16 cellular contexts compared by ENCODE assay signal in the genomic region with DNA sequence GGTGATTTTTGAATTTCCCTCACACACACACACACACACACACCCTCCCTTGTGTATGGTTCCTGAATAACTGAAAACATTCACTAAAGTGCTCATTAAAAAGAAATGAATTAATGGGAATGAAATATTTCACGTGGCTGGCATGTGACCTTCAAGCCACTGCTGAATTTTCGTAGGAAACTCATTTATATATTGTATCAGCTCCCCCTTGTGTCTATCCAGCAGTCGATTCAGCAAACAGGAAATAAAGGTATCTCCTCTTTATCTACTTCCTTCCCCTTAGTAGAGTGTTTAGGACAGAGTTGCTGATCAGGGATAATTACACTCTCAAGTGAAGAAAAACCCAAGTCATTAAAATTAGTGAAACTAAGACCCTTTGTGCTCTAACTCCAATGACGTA.
A peak's percentile ranks its signal among the peaks of the same experiment; 100 is the strongest.
DNase-seq lines count a peak whose midpoint lies in the region; ATAC-seq, FAIRE-seq and TF ChIP-seq lines count a peak whose summit lies in the region.
"Had no signal": no experiment of that assay in that cellular context is flagged by ENCODE, and none has a peak within 500 bp of the region (broad histone marks: within the 10 kb centered on the region; RNA-seq: fewer than 3 reads in every experiment).

No MANE protein-coding gene starts in this region.

- H3K27me3 Mint-ChIP-seq in MCF 10A (ENCODE audit: insufficient read depth, unreplicated experiment), result no peaks in the 10 kb centered on the region
- H3K27me3 Mint-ChIP-seq: activated naive CD4-positive, alpha-beta T cell treated with anti-CD3 and anti-CD28 coated beads, Interleukin-2, amount 10 ng/mL, durations not matched to agents 7 days and 5 days; progenitor cell of endocrine pancreas had no signal

- H2BK120ac ChIP-seq in H1 (replicated peaks; ENCODE audit: low read depth, low read length), result no peak overlapping the region

- H3K4me3 Mint-ChIP-seq in MCF 10A (ENCODE audit: unreplicated experiment), result no peak overlapping the region
- H3K4me3 Mint-ChIP-seq: activated naive CD4-positive, alpha-beta T cell treated with anti-CD3 and anti-CD28 coated beads, Interleukin-2, amount 10 ng/mL, durations not matched to agents 7 days and 5 days had no signal

- POLR2A ChIA-PET in MCF 10A (lab: Yijun Ruan, JAX), result no interaction called here
- POLR2A ChIA-PET in H1 (lab: Charles Lee; ENCODE audit: partially characterized antibody), result no interaction called here

- H3K23me2 ChIP-seq in H1 (ENCODE audit: low read depth, low read length), result no peaks in the 10 kb centered on the region

- WGBS in H1 (ENCODE audit: extremely low coverage in 1 of 2, insufficient coverage in 1 of 2, insufficient read length in 1 of 2, insufficient replicate concordance in 2 of 2, low coverage in 1 of 2, low lambda C conversion rate in 2 of 2, missing lambda C conversion rate in 1 of 2), 2 experiments, result 82% methylated on average over 4 of the region's 4 CpGs; no CpG with 5 or more reads in 1 of the 2 experiments

- H2BK20ac ChIP-seq in H1 (ENCODE audit: low read length), result no peak overlapping the region

- no peaks in the 10 kb centered on the region for H3K79me1 ChIP-seq in H1 (ENCODE audit: low read depth, low read length)

- TF ChIP-seq CTCF in MCF 10A (IDR thresholded peaks at IDR 0.05; ENCODE audit: unreplicated experiment), result peak; percentile 15
- TF ChIP-seq CTCF in breast epithelium (IDR thresholded peaks at IDR 0.05), result no peak
- peak in 2 of 3 experiments; percentile 3 to 19; a peak in 2 of 4 replicates for TF ChIP-seq CTCF in H1 (IDR thresholded peaks at IDR 0.05; ENCODE audit: control extremely low read depth in 1 of 3, insufficient read depth in 1 of 3, low read depth in 1 of 3, low read length in 3 of 3)

- H3K36me3 ChIP-seq in breast epithelium (no peaks in the 10 kb centered on the region), H1 (ENCODE audit: control insufficient read depth in 2 of 4, insufficient read depth in 4 of 4, low read length in 3 of 4) (no peaks in the 10 kb centered on the region)

- no peak overlapping the region for H3K4ac ChIP-seq in H1 (replicated peaks; ENCODE audit: insufficient read length, low read depth, low read length)

- no peak overlapping the region for H4K91ac ChIP-seq in H1 (replicated peaks; ENCODE audit: insufficient read length, low read length)

- BruUV-seq in MCF 10A (replicated peaks; lab: Mats Ljungman, UMichigan), result no TSS peak

- TF ChIP-seq POLR2A in breast epithelium (IDR thresholded peaks at IDR 0.05) (no peak), H1 (IDR thresholded peaks at IDR 0.05; ENCODE audit: control extremely low read depth in 1 of 2, low read depth in 2 of 2, low read length in 2 of 2) (no peak)

- H3K23ac ChIP-seq in H1 (ENCODE audit: insufficient read length), result no peak overlapping the region

- TF ChIP-seq EP300 in H1 (IDR thresholded peaks at IDR 0.05; ENCODE audit: borderline replicate concordance in 1 of 2, low read depth in 2 of 2, low read length in 2 of 2), result no peak

- no peaks in the 10 kb centered on the region for H3K4me1 Mint-ChIP-seq in MCF 10A (ENCODE audit: insufficient read depth, unreplicated experiment)
- H3K4me1 Mint-ChIP-seq: activated naive CD4-positive, alpha-beta T cell treated with anti-CD3 and anti-CD28 coated beads, Interleukin-2, amount 10 ng/mL, durations not matched to agents 7 days and 5 days had no signal

- H2BK12ac ChIP-seq in H1 (ENCODE audit: low read depth, low read length), result no peak overlapping the region

- intact Hi-C loops in MCF 10A (cut with micrococcal nuclease), result loop anchor here (1.0 kb wide), 1 partner anchor 245 kb away; no protein-coding TSS in a partner anchor
- intact Hi-C loops in breast epithelium (cut with DNase I; ENCODE audit: low total_unique reads), result no loop called here

- no peak for FAIRE-seq in H1 (lab: Jason Lieb, UNC)

- H3K56ac ChIP-seq in H1 (replicated peaks; ENCODE audit: insufficient read length, low read depth, low read length), result no peak overlapping the region

- ATAC-seq in HG02870 (IDR thresholded peaks at IDR 0.05; ENCODE audit: unreplicated experiment), result no peak
- no peak for ATAC-seq in HG03045 (IDR thresholded peaks at IDR 0.05; ENCODE audit: unreplicated experiment)
- ATAC-seq: esophagus mucosa had no signal

- no peak overlapping the region for H2BK5ac ChIP-seq in H1 (ENCODE audit: low read depth, low read length)

- H3K9ac ChIP-seq in H1 (replicated peaks in 1 of 4; ENCODE audit: extremely low read depth in 1 of 4, low read depth in 3 of 4, low read length in 3 of 4), result no peak overlapping the region

- no peaks in the 10 kb centered on the region for H3K27me3 ChIP-seq in breast epithelium
- H3K27me3 ChIP-seq in H1 (replicated peaks in 1 of 4; ENCODE audit: control insufficient read depth in 3 of 4, extremely low read depth in 1 of 4, insufficient read depth in 3 of 4, low read length in 3 of 4), result no peaks in the 10 kb centered on the region

- H3K36me3 Mint-ChIP-seq in MCF 10A (ENCODE audit: insufficient read depth, unreplicated experiment), result no peaks in the 10 kb centered on the region
- H3K36me3 Mint-ChIP-seq: activated naive CD4-positive, alpha-beta T cell treated with anti-CD3 and anti-CD28 coated beads, Interleukin-2, amount 10 ng/mL, durations not matched to agents 7 days and 5 days had no signal

- H3K27ac ChIP-seq in breast epithelium (no peak overlapping the region), H1 (ENCODE audit: low read depth, low read length) (no peak overlapping the region)

- H3K9me3 ChIP-seq in breast epithelium (no peaks in the 10 kb centered on the region), H1 (ENCODE audit: insufficient read depth in 2 of 2, low read depth in 1 of 2, low read length in 1 of 2) (no peaks in the 10 kb centered on the region)

- H3K27ac Mint-ChIP-seq in MCF 10A (ENCODE audit: low read depth, unreplicated experiment), result no peak overlapping the region
- H3K27ac Mint-ChIP-seq: activated naive CD4-positive, alpha-beta T cell treated with anti-CD3 and anti-CD28 coated beads, Interleukin-2, amount 10 ng/mL, durations not matched to agents 7 days and 5 days; progenitor cell of endocrine pancreas had no signal

- H4K5ac ChIP-seq in H1 (ENCODE audit: insufficient read length, low read depth, low read length), result no peak overlapping the region

- no peak overlapping the region for H2AK5ac ChIP-seq in H1 (ENCODE audit: low read depth, low read length)

- CTCF ChIA-PET in MCF 10A (lab: Yijun Ruan, JAX), result interaction anchor here (0.7 to 1.8 kb wide), 9 partner anchors 9 to 254 kb away, joined by 3 to 5 read pairs (median 3); no protein-coding TSS in a partner anchor
- CTCF ChIA-PET in H1 (lab: Charles Lee; ENCODE audit: partially characterized antibody), result interaction anchor here (0.6 to 1.6 kb wide), 9 partner anchors 9 to 626 kb away, joined by 3 to 5 read pairs (median 3); no protein-coding TSS in a partner anchor

- no peaks in the 10 kb centered on the region for H4K20me1 ChIP-seq in H1 (replicated peaks in 1 of 2; ENCODE audit: control insufficient read depth in 1 of 2, insufficient read depth in 2 of 2, low read length in 2 of 2)

- no peak overlapping the region for H3K18ac ChIP-seq in H1 (ENCODE audit: extremely low read depth, low read length)

- H2AFZ ChIP-seq in H1 (ENCODE audit: low read length), result no peak overlapping the region

- H3K4me3 ChIP-seq in breast epithelium, result no peak overlapping the region
- no peak overlapping the region for H3K4me3 ChIP-seq in H1 (ENCODE audit: extremely low read depth in 1 of 4, insufficient read depth in 2 of 4, low read depth in 3 of 4, low read length in 4 of 4)

- no peak overlapping the region for H3K14ac ChIP-seq in H1 (ENCODE audit: insufficient read length)

- no peaks in the 10 kb centered on the region for H3K79me2 ChIP-seq in H1 (ENCODE audit: control insufficient read depth in 1 of 2, insufficient read depth in 2 of 2, low read length in 2 of 2)

- no peaks in the 10 kb centered on the region for H3K9me3 Mint-ChIP-seq in MCF 10A (ENCODE audit: unreplicated experiment)

- H4K8ac ChIP-seq in H1 (ENCODE audit: extremely low read depth, insufficient read depth, low read length), result no peak overlapping the region

- no peak overlapping the region for H3K4me2 ChIP-seq in H1 (ENCODE audit: insufficient read depth in 1 of 2, low read depth in 2 of 2, low read length in 2 of 2)

- H2BK15ac ChIP-seq in H1 (ENCODE audit: low read length), result no peak overlapping the region

- TF ChIP-seq RAD21 in H1 (IDR thresholded peaks at IDR 0.05 in 1 of 2, conservative IDR thresholded peaks at IDR 0.05 in 1 of 2; ENCODE audit: low read depth in 2 of 2, low read length in 2 of 2), result peak; percentile 42 to 48

- peak; percentile 25 for DNase-seq in MCF 10A (ENCODE audit: unreplicated experiment)
- DNase-seq in breast epithelium (ENCODE audit: low spot score in 2 of 2), result no peak
- DNase-seq in NCI-H526 treated with DMSO at 0.1 percent for 48 hours (lab: John Stamatoyannopoulos, UW), result peak; percentile 1
- no peak for DNase-seq in H1 (ENCODE audit: low read depth in 1 of 2, low spot score in 2 of 2)
- peak; percentile 16 for DNase-seq in pons (ENCODE audit: low spot score)
- DNase-seq in SIG-M5 (lab: John Stamatoyannopoulos, UW), result no peak
- DNase-seq: activated naive CD4-positive, alpha-beta T cell treated with anti-CD3 and anti-CD28 coated beads, Interleukin-2, amount 10 ng/mL, durations not matched to agents 7 days and 5 days; cerebellar nuclear complex; DMS153; NCI-H1436; NCI-H524; trophoblast cell had no signal

- H3K4me1 ChIP-seq in breast epithelium (no peaks in the 10 kb centered on the region), H1 (replicated peaks in 1 of 4; ENCODE audit: control insufficient read depth in 3 of 4, insufficient read depth in 4 of 4, low read length in 3 of 4) (peaks cover 0 to 3% (median 0%) of the 10 kb centered on the region in 4 experiments; a peak in 2 of 7 replicates)

TF ChIP-seq in H1, 55 proteins besides CTCF, POLR2A, EP300 and RAD21 (continues in another document):
- TF ChIP-seq ZNF274 (IDR thresholded peaks at IDR 0.05; ENCODE audit: borderline replicate concordance, extremely low read depth, low read length) (no peak), CEBPB (IDR thresholded peaks at IDR 0.05; ENCODE audit: low read depth, low read length) (no peak), POU5F1 (IDR thresholded peaks at IDR 0.05; ENCODE audit: low read depth, low read length) (no peak), SUZ12 (IDR thresholded peaks at IDR 0.05; ENCODE audit: low read length) (no peak), HDAC6 (IDR thresholded peaks at IDR 0.05; ENCODE audit: low read depth, low read length) (no peak), POLR2AphosphoS5 (IDR thresholded peaks at IDR 0.05; ENCODE audit: low read depth, low read length) (no peak)
- TF ChIP-seq, protein P1, sequence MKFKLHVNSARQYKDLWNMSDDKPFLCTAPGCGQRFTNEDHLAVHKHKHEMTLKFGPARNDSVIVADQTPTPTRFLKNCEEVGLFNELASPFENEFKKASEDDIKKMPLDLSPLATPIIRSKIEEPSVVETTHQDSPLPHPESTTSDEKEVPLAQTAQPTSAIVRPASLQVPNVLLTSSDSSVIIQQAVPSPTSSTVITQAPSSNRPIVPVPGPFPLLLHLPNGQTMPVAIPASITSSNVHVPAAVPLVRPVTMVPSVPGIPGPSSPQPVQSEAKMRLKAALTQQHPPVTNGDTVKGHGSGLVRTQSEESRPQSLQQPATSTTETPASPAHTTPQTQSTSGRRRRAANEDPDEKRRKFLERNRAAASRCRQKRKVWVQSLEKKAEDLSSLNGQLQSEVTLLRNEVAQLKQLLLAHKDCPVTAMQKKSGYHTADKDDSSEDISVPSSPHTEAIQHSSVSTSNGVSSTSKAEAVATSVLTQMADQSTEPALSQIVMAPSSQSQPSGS (IDR thresholded peaks at IDR 0.05; ENCODE audit: low read length), result no peak

Comparison
In these comparisons a context has a peak if more than half of its experiments do, and no peak if none do; other contexts are left out.
1. DNase-seq: peak in MCF 10A (single experiment), NCI-H526 treated with DMSO at 0.1 percent for 48 hours (single experiment) and pons (single experiment); none in breast epithelium (0 of 2), H1 (0 of 2) and SIG-M5 (single experiment).
2. CTCF ChIP-seq: peak in MCF 10A (single experiment) and H1 (2 of 3); none in breast epithelium (0 of 3).